8 cellular contexts compared by ENCODE assay signal in the genomic region with DNA sequence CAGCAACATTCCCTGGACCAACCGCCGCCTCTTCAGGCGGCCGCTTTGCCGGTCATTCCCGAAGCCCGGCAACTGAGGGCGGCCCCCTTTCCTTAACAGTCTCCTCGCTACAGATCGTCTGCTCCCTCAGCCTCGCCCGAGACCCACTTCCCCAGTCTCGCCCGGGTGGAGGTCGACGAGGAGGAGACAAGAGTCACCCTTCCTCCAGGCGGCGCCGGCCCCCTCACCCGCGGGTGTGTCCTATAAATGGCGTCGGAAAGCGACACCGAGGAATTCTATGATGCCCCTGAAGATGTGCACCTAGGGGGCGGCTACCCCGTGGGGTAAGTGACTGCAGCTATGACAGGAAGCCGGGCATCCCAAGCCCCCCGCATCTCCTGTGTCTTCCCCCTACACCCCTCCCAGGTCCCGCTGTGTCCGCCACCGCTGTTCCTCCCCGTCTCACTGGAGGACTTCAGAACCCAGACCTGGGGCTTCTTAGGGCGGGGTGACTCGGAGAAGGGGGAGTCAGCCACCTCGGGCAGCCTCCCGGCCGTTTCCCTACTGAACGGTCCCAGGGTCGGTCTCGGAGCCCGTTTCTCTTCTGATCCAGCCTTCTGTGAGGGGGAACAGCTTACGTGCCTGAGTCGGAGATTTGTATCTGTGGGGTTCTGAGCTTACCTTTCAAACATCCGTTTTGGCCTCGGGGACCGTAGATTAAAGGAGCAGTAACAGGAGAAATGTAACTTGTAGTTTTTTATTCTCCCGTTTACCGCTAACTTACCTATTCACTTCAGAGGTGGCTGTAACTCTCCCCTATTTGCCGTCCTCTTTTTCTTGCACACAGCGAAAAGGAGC. TPM values are rescaled to one million over a fixed set of nuclear protein-coding genes. Genes with fewer than 3 reads are reported as not detected.
DNase-seq lines count a peak whose midpoint lies in the region; ATAC-seq, FAIRE-seq and TF ChIP-seq lines count a peak whose summit lies in the region.

No MANE protein-coding gene starts in this region.

- no TSS peak for BruUV-seq in K562 (replicated peaks; lab: Mats Ljungman, UMichigan)

- in situ Hi-C loops in K562 (cut with MboI): no loop called here

- H3K4me2 ChIP-seq in K562 (ENCODE audit: insufficient read depth, low read length): peak overlapping the region; percentile 86

- H3K9me3 ChIP-seq in K562 (replicated peaks; ENCODE audit: control insufficient read depth, insufficient read depth, low read depth, low read length): no peaks in the 10 kb centered on the region

- TF ChIP-seq POLR2A in K562 (conservative IDR thresholded peaks at IDR 0.05): no peak

- ATAC-seq in GM21515 (IDR thresholded peaks at IDR 0.05; ENCODE audit: unreplicated experiment) (peak; percentile 33), K562 (peak; percentile 66)

- DNase-seq in COLO829 (ENCODE audit: low spot score) (peak; percentile 8), T-helper 9 cell (peak; percentile 52), K562 (ENCODE audit: extremely low read depth in 1 of 4, low spot score in 3 of 4) (peak; percentile 46 to 67 (median 51)), iPS-NIHi7 (ENCODE audit: extremely low spot score) (peak; percentile 48), GM10266 (ENCODE audit: extremely low spot score) (no peak)
- peak; percentile 25 for DNase-seq in stimulated activated CD4-positive, alpha-beta T cell treated with anti-CD3 and anti-CD28 coated beads, Interleukin-15, amount 100 ng/mL, for 48 hours (ENCODE audit: low read depth in 2 of 2)

- H2AFZ ChIP-seq in K562 (ENCODE audit: low read depth, low read length): peak overlapping the region; percentile 90

- TF ChIP-seq RAD21 in Ishikawa (IDR thresholded peaks at IDR 0.05; ENCODE audit: low read depth) (no peak), K562 (CRISPR knock-in tag; conservative IDR thresholded peaks at IDR 0.05 in 1 of 2, IDR thresholded peaks at IDR 0.05 in 1 of 2) (no peak)

- H3K79me2 ChIP-seq in K562 (ENCODE audit: control insufficient read depth, insufficient read depth, low read length): peaks cover 52% of the 10 kb centered on the region

- peaks cover 7% of the 10 kb centered on the region; the same call in 1 of the 2 replicates for H4K20me1 ChIP-seq in K562 (replicated peaks; ENCODE audit: control insufficient read depth, insufficient read depth, low read length)

- peaks cover 7 to 38% of the 10 kb centered on the region in 2 experiments; a peak in 4 of 5 replicates for H3K4me1 ChIP-seq in K562 (replicated peaks in 1 of 2; ENCODE audit: control insufficient read depth in 2 of 2, insufficient read depth in 2 of 2, low read length in 2 of 2)

- H3K9me1 ChIP-seq in K562 (ENCODE audit: control insufficient read depth, insufficient read depth, low read length): no peaks in the 10 kb centered on the region

- H3K27ac ChIP-seq in K562 (ENCODE audit: extremely low read depth, low read depth, low read length): peak overlapping the region; percentile 97

- POLR2A ChIA-PET in K562 (lab: Yijun Ruan, JAX): interaction anchor here (0.6 to 1.0 kb wide), 5 partner anchors 8 to 216 kb away, joined by 3 read pairs; no protein-coding TSS in a partner anchor

- 0% methylated on average over 27 of the region's 51 CpGs for WGBS in K562 (ENCODE audit: insufficient coverage, low coverage, missing lambda C conversion rate)

- FAIRE-seq in K562 (lab: Jason Lieb, UNC): no peak

- peak overlapping the region; percentile 94 for H3K9ac ChIP-seq in K562 (ENCODE audit: insufficient read depth in 1 of 2, low read depth in 2 of 2, low read length in 2 of 2)

- no peak for TF ChIP-seq EP300 in Ishikawa (IDR thresholded peaks at IDR 0.05; ENCODE audit: borderline replicate concordance)
- no peak for TF ChIP-seq EP300 in K562 (IDR thresholded peaks at IDR 0.05; ENCODE audit: low read length)

- CTCF ChIA-PET in K562 (lab: Yijun Ruan, JAX; ENCODE audit: low intra/inter-chr PET ratio): interaction anchor here (1.0 kb wide), 1 partner anchor 255 kb away, joined by 5 read pairs; no protein-coding TSS in a partner anchor

- TF ChIP-seq CTCF in K562 (IDR thresholded peaks at IDR 0.05 in 2 of 3, conservative IDR thresholded peaks at IDR 0.05 in 1 of 3; ENCODE audit: insufficient read depth in 2 of 3, low read depth in 1 of 3, low read length in 3 of 3) (no peak), GM10266 (IDR thresholded peaks at IDR 0.05; ENCODE audit: control insufficient read depth, insufficient read depth, low read depth, missing control alignments) (no peak)

- intact Hi-C loops in K562 (cut with micrococcal nuclease): loop anchor here (2.0 to 10.0 kb wide), 2 partner anchors 18 to 378 kb away; a partner anchor contains a TSS

- H3K27me3 ChIP-seq in K562 (ENCODE audit: control insufficient read depth in 2 of 2, insufficient read depth in 2 of 2, low read length in 2 of 2): no peaks in the 10 kb centered on the region

- peaks cover 4% of the 10 kb centered on the region; the same call in 1 of the 3 replicates for H3K36me3 ChIP-seq in K562 (ENCODE audit: control insufficient read depth, insufficient read depth, low read length)

- peak overlapping the region; percentile 94 for H3K4me3 ChIP-seq in K562

TF ChIP-seq in Ishikawa, 13 proteins besides CTCF, POLR2A, EP300 and RAD21 (continues in another document):
- no peak for TF ChIP-seq ZBTB7A (IDR thresholded peaks at IDR 0.05; ENCODE audit: low read depth)
- TF ChIP-seq, protein P1, sequence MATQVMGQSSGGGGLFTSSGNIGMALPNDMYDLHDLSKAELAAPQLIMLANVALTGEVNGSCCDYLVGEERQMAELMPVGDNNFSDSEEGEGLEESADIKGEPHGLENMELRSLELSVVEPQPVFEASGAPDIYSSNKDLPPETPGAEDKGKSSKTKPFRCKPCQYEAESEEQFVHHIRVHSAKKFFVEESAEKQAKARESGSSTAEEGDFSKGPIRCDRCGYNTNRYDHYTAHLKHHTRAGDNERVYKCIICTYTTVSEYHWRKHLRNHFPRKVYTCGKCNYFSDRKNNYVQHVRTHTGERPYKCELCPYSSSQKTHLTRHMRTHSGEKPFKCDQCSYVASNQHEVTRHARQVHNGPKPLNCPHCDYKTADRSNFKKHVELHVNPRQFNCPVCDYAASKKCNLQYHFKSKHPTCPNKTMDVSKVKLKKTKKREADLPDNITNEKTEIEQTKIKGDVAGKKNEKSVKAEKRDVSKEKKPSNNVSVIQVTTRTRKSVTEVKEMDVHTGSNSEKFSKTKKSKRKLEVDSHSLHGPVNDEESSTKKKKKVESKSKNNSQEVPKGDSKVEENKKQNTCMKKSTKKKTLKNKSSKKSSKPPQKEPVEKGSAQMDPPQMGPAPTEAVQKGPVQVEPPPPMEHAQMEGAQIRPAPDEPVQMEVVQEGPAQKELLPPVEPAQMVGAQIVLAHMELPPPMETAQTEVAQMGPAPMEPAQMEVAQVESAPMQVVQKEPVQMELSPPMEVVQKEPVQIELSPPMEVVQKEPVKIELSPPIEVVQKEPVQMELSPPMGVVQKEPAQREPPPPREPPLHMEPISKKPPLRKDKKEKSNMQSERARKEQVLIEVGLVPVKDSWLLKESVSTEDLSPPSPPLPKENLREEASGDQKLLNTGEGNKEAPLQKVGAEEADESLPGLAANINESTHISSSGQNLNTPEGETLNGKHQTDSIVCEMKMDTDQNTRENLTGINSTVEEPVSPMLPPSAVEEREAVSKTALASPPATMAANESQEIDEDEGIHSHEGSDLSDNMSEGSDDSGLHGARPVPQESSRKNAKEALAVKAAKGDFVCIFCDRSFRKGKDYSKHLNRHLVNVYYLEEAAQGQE (IDR thresholded peaks at IDR 0.05; ENCODE audit: low read depth): no peak

TF ChIP-seq in K562, 482 proteins besides CTCF, POLR2A, EP300 and RAD21 (continues in another document):
- TF ChIP-seq KLF13 (tag; IDR thresholded peaks at IDR 0.05; ENCODE audit: borderline replicate concordance, low read depth) (0 out of 2 replicates have a peak, but pooled peaks have one; percentile 17), PYGO2 (tag; IDR thresholded peaks at IDR 0.05) (no peak)

RNA-seq across cellular contexts. Expression of a gene that starts 0.6 kb away (rescaled TPM):
- 14.4 and 48.8 TPM in 2 replicates for total RNA-seq in K562 (2011; cell fraction: chromatin; rRNA removed; ENCODE audit: low replicate concordance)
- total RNA-seq in K562 (2011; cell fraction: nucleolus; rRNA removed): 8.8 and 11.2 TPM in 2 replicates
- 12.4 and 16.3 TPM in 2 replicates for total RNA-seq in K562 (2011; cell fraction: nucleoplasm; rRNA removed)
- total RNA-seq in K562 (2014; rRNA removed) (12.5 and 14.6 TPM in 2 replicates), K562 (2014; rRNA removed; fragmentation: Illumina TruSeq; extraction: Trizol) (16.6 and 20.9 TPM in 2 replicates), K562 (2015; rRNA removed; fragmentation: Illumina TruSeq; extraction: Trizol) (16.3 and 16.6 TPM in 2 replicates), K562 (2021) (14.5 and 15.5 TPM in 2 replicates)
- polyA plus RNA-seq in K562 (2011; rRNA removed) (14.9 and 18.5 TPM in 2 replicates), K562 (2014; fragmentation: Illumina TruSeq; extraction: Trizol) (17.3 and 20.0 TPM in 2 replicates), K562 (2014; fragmentation: Nextera tagmentation; extraction: Ambion mirVana) (1 to 10 TPM; 5.6 to 5.9 TPM), K562 (2014; rRNA removed) (12.0 and 12.8 TPM in 2 replicates)
- 5.3 and 5.9 TPM in 2 replicates for polyA plus RNA-seq in K562 (2011; cell fraction: cytosol; rRNA removed)
- 10.2 and 11.1 TPM in 2 replicates for polyA plus RNA-seq in K562 (2011; cell fraction: nucleus; rRNA removed)
- polyA plus RNA-seq in K562 (2012): 8.7 and 10.0 TPM in 2 replicates
- polyA minus RNA-seq in K562 (2011; rRNA and poly(A)+ RNA removed): 30.8 and 32.8 TPM in 2 replicates
- polyA minus RNA-seq in K562 (2011; cell fraction: cytosol; rRNA and poly(A)+ RNA removed): 8.8 and 10.7 TPM in 2 replicates
- 14.5 and 22.1 TPM in 2 replicates for polyA minus RNA-seq in K562 (2011; cell fraction: nucleus; rRNA and poly(A)+ RNA removed)
